In genomic region chr20:44885392-44886275, GRCh38 we compare ENCODE assay signal across 8 cellular contexts. TPM values are rescaled to one million over a fixed set of nuclear protein-coding genes. Genes with fewer than 3 reads are reported as not detected.
DNase-seq lines count a peak whose midpoint lies in the region; TF ChIP-seq lines count a peak whose summit lies in the region.

YWHAB (plus strand) TSS chr20:44885705; CDS start chr20:44901534, 15,829 bp downstream.

- H3K4me2 ChIP-seq in Loucy (ENCODE audit: low read depth, low read length, poor library complexity, severe bottlenecking): peak within 1 kb of the TSS; percentile 92

- peak; percentile 97 for DNase-seq in ELF-1 (ENCODE audit: low read depth, low spot score)
- DNase-seq in H4 (ENCODE audit: low spot score): peak; percentile 98
- DNase-seq in activated T-helper 9 cell treated with anti-CD3 and anti-CD28 coated beads, Interleukin-2, amount 50 U/mL, for 16 hours (ENCODE audit: low read depth): peak; percentile 98
- DNase-seq in fibroblast of pulmonary artery (ENCODE audit: low read depth): peak; percentile 97

- peak within 1 kb of the TSS; percentile 81 for H3K4me3 ChIP-seq in Loucy (ENCODE audit: low read length, poor library complexity, severe bottlenecking)
- H3K4me3 ChIP-seq in fibroblast of pulmonary artery (replicated peaks; ENCODE audit: low read depth, low read length): peak within 1 kb of the TSS; percentile 99

- peak within 1 kb of the TSS; percentile 77 for H2AFZ ChIP-seq in Loucy (ENCODE audit: low read length)

- no peaks in the 10 kb centered on the region for H3K36me3 ChIP-seq in Loucy (ENCODE audit: insufficient read depth, low read length)

- peaks cover 39% of the 10 kb centered on the region for H3K4me1 ChIP-seq in Loucy (ENCODE audit: insufficient read depth, low read length, poor library complexity, severe bottlenecking)

- H3F3A ChIP-seq in Loucy (ENCODE audit: low read depth): no peaks in the 10 kb centered on the region

- no peaks in the 10 kb centered on the region for H3K9me3 ChIP-seq in Loucy (ENCODE audit: insufficient read depth, low read depth, low read length)

- no peaks in the 10 kb centered on the region for H3K27me3 Mint-ChIP-seq in nephron (ENCODE audit: low read depth)
- no peaks in the 10 kb centered on the region for H3K27me3 Mint-ChIP-seq in stimulated activated naive CD8-positive, alpha-beta T cell treated with anti-CD3 and anti-CD28 coated beads, Interleukin-15, Interleukin-2, amounts not matched to agents 100 ng/mL and 50 ng/mL, for 24 hours

- H3K36me3 Mint-ChIP-seq in nephron (ENCODE audit: low read depth): peaks cover 5% of the 10 kb centered on the region
- H3K36me3 Mint-ChIP-seq in stimulated activated naive CD8-positive, alpha-beta T cell treated with anti-CD3 and anti-CD28 coated beads, Interleukin-15, Interleukin-2, amounts not matched to agents 100 ng/mL and 50 ng/mL, for 24 hours (ENCODE audit: low read depth): peaks cover 25% of the 10 kb centered on the region

- peaks cover 51% of the 10 kb centered on the region for H3K79me2 ChIP-seq in Loucy (ENCODE audit: insufficient read depth, low read length)

- peak within 1 kb of the TSS; percentile 96 for H3K9ac ChIP-seq in Loucy (ENCODE audit: low read depth, low read length, poor library complexity, severe bottlenecking)

- peaks cover 46% of the 10 kb centered on the region for H4K20me1 ChIP-seq in Loucy (ENCODE audit: insufficient read depth, low read length, poor library complexity, severe bottlenecking)

- H3K4me1 Mint-ChIP-seq in nephron: peaks cover 49% of the 10 kb centered on the region
- H3K4me1 Mint-ChIP-seq in stimulated activated naive CD8-positive, alpha-beta T cell treated with anti-CD3 and anti-CD28 coated beads, Interleukin-15, Interleukin-2, amounts not matched to agents 100 ng/mL and 50 ng/mL, for 24 hours (ENCODE audit: low read depth): peaks cover 48% of the 10 kb centered on the region

- H3K4me3 Mint-ChIP-seq in nephron: peak within 1 kb of the TSS; percentile 92 to 99 (median 99)
- peak within 1 kb of the TSS; percentile 96 for H3K4me3 Mint-ChIP-seq in stimulated activated naive CD8-positive, alpha-beta T cell treated with anti-CD3 and anti-CD28 coated beads, Interleukin-15, Interleukin-2, amounts not matched to agents 100 ng/mL and 50 ng/mL, for 24 hours

- TF ChIP-seq POLR2A in Raji (IDR thresholded peaks at IDR 0.05; ENCODE audit: insufficient read depth, low read depth, low read length): peak; percentile 67

- peak within 1 kb of the TSS; percentile 91 to 93 (median 93) for H3K27ac Mint-ChIP-seq in nephron
- H3K27ac Mint-ChIP-seq in stimulated activated naive CD8-positive, alpha-beta T cell treated with anti-CD3 and anti-CD28 coated beads, Interleukin-15, Interleukin-2, amounts not matched to agents 100 ng/mL and 50 ng/mL, for 24 hours: peak within 1 kb of the TSS; percentile 93

- no peaks in the 10 kb centered on the region for H3K27me3 ChIP-seq in Loucy (ENCODE audit: insufficient read depth, low read length, poor library complexity, severe bottlenecking)

- no peaks in the 10 kb centered on the region for H3K9me3 Mint-ChIP-seq in nephron
- no peaks in the 10 kb centered on the region for H3K9me3 Mint-ChIP-seq in stimulated activated naive CD8-positive, alpha-beta T cell treated with anti-CD3 and anti-CD28 coated beads, Interleukin-15, Interleukin-2, amounts not matched to agents 100 ng/mL and 50 ng/mL, for 24 hours

- no peaks in the 10 kb centered on the region for H3K9me2 ChIP-seq in Loucy (replicated peaks; ENCODE audit: low read depth, low read length)

- no peak for TF ChIP-seq CTCF in Loucy (conservative IDR thresholded peaks at IDR 0.05; ENCODE audit: low read length)
- no peak for TF ChIP-seq CTCF in fibroblast of pulmonary artery (IDR thresholded peaks at IDR 0.05; ENCODE audit: low read length, missing control alignments)
- TF ChIP-seq CTCF in nephron (IDR thresholded peaks at IDR 0.05; ENCODE audit: unreplicated experiment in 3 of 3): peak in 1 of 3 experiments; percentile 14

RNA-seq across cellular contexts. Expression of gene YWHAB, which starts in this region (rescaled TPM):
- 51.6 and 73.7 TPM in 2 replicates for total RNA-seq in H4 (2014; rRNA removed; shearing (Covaris generic))

Comparison
In these comparisons a context has a peak if more than half of its experiments do, and no peak if none do; other contexts are left out.
1. Peak in every context shown above with its lines: DNase-seq and H3K4me3 ChIP-seq.